ENCODE assay signal across 25 cellular contexts in the genomic region with DNA sequence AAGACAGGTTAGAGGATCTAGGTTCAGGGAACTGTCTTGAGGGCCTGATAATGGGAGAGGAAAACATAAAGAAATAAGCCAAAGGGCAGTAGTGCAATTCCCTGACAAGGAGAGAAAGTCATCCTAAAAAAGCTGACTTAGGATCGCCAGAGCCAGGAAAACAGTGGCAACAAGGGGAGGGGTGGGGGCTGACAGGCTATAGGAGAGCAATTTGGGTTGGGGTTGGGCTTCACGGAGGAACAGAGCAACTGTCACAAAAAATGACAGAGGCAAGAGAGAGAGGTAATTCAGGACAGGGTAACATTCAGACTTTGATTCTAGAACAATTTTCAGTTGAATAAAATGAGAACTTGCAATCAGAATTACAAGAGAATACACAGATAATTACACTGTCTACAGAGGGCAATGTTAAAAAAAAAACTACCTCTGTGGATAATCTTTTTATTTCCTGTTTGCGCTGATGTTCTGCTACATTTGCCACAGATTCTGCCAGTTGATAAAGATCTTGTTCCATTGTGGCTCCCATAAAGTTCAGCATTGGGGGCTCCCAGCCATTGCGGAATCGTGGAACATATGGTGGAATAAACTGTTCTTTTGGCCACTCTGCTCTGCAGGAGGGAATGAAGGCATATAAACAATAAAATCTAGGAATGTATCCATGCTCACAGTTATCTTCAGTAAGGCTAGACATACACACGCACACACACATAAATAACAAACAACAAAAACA.
DNase-seq lines count a peak whose midpoint lies in the region; ATAC-seq and TF ChIP-seq lines count a peak whose summit lies in the region.
"Had no signal": no experiment of that assay in that cellular context is flagged by ENCODE, and none has a peak within 500 bp of the region (broad histone marks: within the 10 kb centered on the region; RNA-seq: fewer than 3 reads in every experiment).

No MANE protein-coding gene starts in this region.

- H3K27ac ChIP-seq in brain microvascular endothelial cell (peak overlapping the region; percentile 32), tibial nerve (peak overlapping the region in 1 of 4 donors; percentile 17)
- H3K27ac ChIP-seq: adrenal gland, BLaER1, esophagus muscularis mucosa, stomach, upper lobe of left lung had no signal

- H3K36me3 Mint-ChIP-seq in activated naive CD8-positive, alpha-beta T cell treated with anti-CD3 and anti-CD28 coated beads for 36 hours: no peaks in the 10 kb centered on the region
- H3K36me3 Mint-ChIP-seq in activated naive CD8-positive, alpha-beta T cell treated with anti-CD3 and anti-CD28 coated beads, Interleukin-2, amount 50 U/mL, for 24 hours (ENCODE audit: low read depth): no peaks in the 10 kb centered on the region
- H3K36me3 Mint-ChIP-seq in mesothelial cell of epicardium: peaks cover 15% of the 10 kb centered on the region
- H3K36me3 Mint-ChIP-seq: immature natural killer cell had no signal

- no peak for TF ChIP-seq CTCF in brain microvascular endothelial cell (IDR thresholded peaks at IDR 0.05; ENCODE audit: low read depth, low read length, missing control alignments)
- TF ChIP-seq CTCF in mesothelial cell of epicardium (IDR thresholded peaks at IDR 0.05; ENCODE audit: unreplicated experiment): no peak
- TF ChIP-seq CTCF in tibial nerve (IDR thresholded peaks at IDR 0.05): no peak

- peak overlapping the region; percentile 8 for H3K27ac Mint-ChIP-seq in activated naive CD8-positive, alpha-beta T cell treated with anti-CD3 and anti-CD28 coated beads for 36 hours
- no peak overlapping the region for H3K27ac Mint-ChIP-seq in activated naive CD8-positive, alpha-beta T cell treated with anti-CD3 and anti-CD28 coated beads, Interleukin-2, amount 50 U/mL, for 24 hours
- H3K27ac Mint-ChIP-seq in mesothelial cell of epicardium: peak overlapping the region; percentile 44
- H3K27ac Mint-ChIP-seq: activated CD4-positive, alpha-beta T cell treated with anti-CD3 and anti-CD28 coated beads, Interleukin-2, amount 10 ng/mL, durations not matched to agents 7 days and 5 days; immature natural killer cell had no signal

- H3K4me1 ChIP-seq in tibial nerve: no peaks in the 10 kb centered on the region
- H3K4me1 ChIP-seq: adrenal gland, BLaER1, esophagus muscularis mucosa, stomach, upper lobe of left lung had no signal

- H3K36me3 ChIP-seq in brain microvascular endothelial cell (replicated peaks) (peaks cover 41% of the 10 kb centered on the region), tibial nerve (peaks cover 0 to 66% (median 2%) of the 10 kb centered on the region in 3 donors)
- H3K36me3 ChIP-seq: BLaER1 had no signal

- WGBS in tibial nerve, 2 donors: 73 to 78% methylated on average over 6 of the region's 6 CpGs

- no peak for DNase-seq in activated naive CD8-positive, alpha-beta T cell treated with anti-CD3 and anti-CD28 coated beads for 36 hours
- DNase-seq in activated naive CD8-positive, alpha-beta T cell treated with anti-CD3 and anti-CD28 coated beads, Interleukin-2, amount 50 U/mL, for 24 hours: no peak
- DNase-seq in brain microvascular endothelial cell (no peak), mesothelial cell of epicardium (ENCODE audit: low spot score in 2 of 2, unreplicated experiment in 2 of 2) (no peak), COLO829 (ENCODE audit: low spot score) (no peak), head of caudate nucleus (no peak), tibial nerve (ENCODE audit: low spot score in 2 of 2) (no peak)
- DNase-seq: activated CD4-positive, alpha-beta T cell treated with anti-CD3 and anti-CD28 coated beads, Interleukin-2, amount 10 ng/mL, durations not matched to agents 7 days and 5 days; activated CD8-positive, alpha-beta memory T cell treated with anti-CD3 and anti-CD28 coated beads, Interleukin-2, amount 50 U/mL, for 4 hours; adrenal gland; caudate nucleus; effector CD4-positive, alpha-beta T cell; GF-D8; immature natural killer cell; NCI-H2029 treated with DMSO at 0.1 percent for 48 hours; NCI-H510A; posterior cingulate gyrus; stimulated activated CD4-positive, alpha-beta T cell treated with anti-CD3 and anti-CD28 coated beads, Interleukin-2, amount 100 ng/mL, for 48 hours; stomach; upper lobe of left lung had no signal

- H3K27me3 ChIP-seq in brain microvascular endothelial cell (replicated peaks) (no peaks in the 10 kb centered on the region), tibial nerve (no peaks in the 10 kb centered on the region)
- H3K27me3 ChIP-seq: adrenal gland, BLaER1, esophagus muscularis mucosa, stomach, upper lobe of left lung had no signal

- H3K4me3 ChIP-seq in brain microvascular endothelial cell (ENCODE audit: low read depth, low read length) (no peak overlapping the region), tibial nerve (no peak overlapping the region)
- H3K4me3 ChIP-seq: adrenal gland, BLaER1, esophagus muscularis mucosa, K562, stomach, upper lobe of left lung had no signal

- ATAC-seq in activated naive CD8-positive, alpha-beta T cell treated with anti-CD3 and anti-CD28 coated beads, Interleukin-2, amount 50 U/mL, for 24 hours: no peak
- ATAC-seq in GM19395 (IDR thresholded peaks at IDR 0.05; ENCODE audit: unreplicated experiment): no peak
- ATAC-seq: HCT116, K562 had no signal

- H3K27me3 Mint-ChIP-seq in activated naive CD8-positive, alpha-beta T cell treated with anti-CD3 and anti-CD28 coated beads for 36 hours: no peaks in the 10 kb centered on the region
- no peaks in the 10 kb centered on the region for H3K27me3 Mint-ChIP-seq in activated naive CD8-positive, alpha-beta T cell treated with anti-CD3 and anti-CD28 coated beads, Interleukin-2, amount 50 U/mL, for 24 hours
- H3K27me3 Mint-ChIP-seq in mesothelial cell of epicardium (ENCODE audit: low read depth): no peaks in the 10 kb centered on the region

- in situ Hi-C loops in brain microvascular endothelial cell (cut with HindIII; ENCODE audit: low pct_ligation_motif_present, low sequenced_read_pairs): no loop called here

- intact Hi-C loops in head of caudate nucleus (cut with DNase I): no loop called here

- H3K9me3 Mint-ChIP-seq in activated naive CD8-positive, alpha-beta T cell treated with anti-CD3 and anti-CD28 coated beads for 36 hours: no peaks in the 10 kb centered on the region
- H3K9me3 Mint-ChIP-seq in activated naive CD8-positive, alpha-beta T cell treated with anti-CD3 and anti-CD28 coated beads, Interleukin-2, amount 50 U/mL, for 24 hours: no peaks in the 10 kb centered on the region
- no peaks in the 10 kb centered on the region for H3K9me3 Mint-ChIP-seq in mesothelial cell of epicardium
- H3K9me3 Mint-ChIP-seq: activated CD4-positive, alpha-beta T cell treated with anti-CD3 and anti-CD28 coated beads, Interleukin-2, amount 10 ng/mL, durations not matched to agents 7 days and 5 days; immature natural killer cell had no signal

- no peak for TF ChIP-seq EP300 in tibial nerve (IDR thresholded peaks at IDR 0.05)

- no peak for TF ChIP-seq POLR2A in tibial nerve (IDR thresholded peaks at IDR 0.05)

- no peak overlapping the region for H3K4me3 Mint-ChIP-seq in activated naive CD8-positive, alpha-beta T cell treated with anti-CD3 and anti-CD28 coated beads for 36 hours
- H3K4me3 Mint-ChIP-seq in activated naive CD8-positive, alpha-beta T cell treated with anti-CD3 and anti-CD28 coated beads, Interleukin-2, amount 50 U/mL, for 24 hours: no peak overlapping the region
- no peak overlapping the region for H3K4me3 Mint-ChIP-seq in mesothelial cell of epicardium
- H3K4me3 Mint-ChIP-seq: activated CD4-positive, alpha-beta T cell treated with anti-CD3 and anti-CD28 coated beads, Interleukin-2, amount 10 ng/mL, durations not matched to agents 7 days and 5 days; immature natural killer cell had no signal

- no peaks in the 10 kb centered on the region for H3K9me3 ChIP-seq in tibial nerve
- H3K9me3 ChIP-seq: adrenal gland, BLaER1, esophagus muscularis mucosa, stomach, upper lobe of left lung had no signal

- no peaks in the 10 kb centered on the region for H3K4me1 Mint-ChIP-seq in activated naive CD8-positive, alpha-beta T cell treated with anti-CD3 and anti-CD28 coated beads for 36 hours
- H3K4me1 Mint-ChIP-seq in activated naive CD8-positive, alpha-beta T cell treated with anti-CD3 and anti-CD28 coated beads, Interleukin-2, amount 50 U/mL, for 24 hours: no peaks in the 10 kb centered on the region
- peaks cover 13% of the 10 kb centered on the region for H3K4me1 Mint-ChIP-seq in mesothelial cell of epicardium
- H3K4me1 Mint-ChIP-seq: activated CD4-positive, alpha-beta T cell treated with anti-CD3 and anti-CD28 coated beads, Interleukin-2, amount 10 ng/mL, durations not matched to agents 7 days and 5 days; immature natural killer cell had no signal
